1 cellular context compared by ENCODE assay signal in genomic region chr6:87636313-87636712, GRCh38.
TF ChIP-seq lines count a peak whose summit lies in the region.

No MANE protein-coding gene starts in this region.

TF ChIP-seq in WTC11, 78 proteins besides CTCF, POLR2A, EP300 and RAD21 (continued from another document):
- TF ChIP-seq ARID4B (CRISPR knock-in tag; IDR thresholded peaks at IDR 0.05; ENCODE audit: borderline replicate concordance) (no peak), ZBTB21 (CRISPR knock-in tag; IDR thresholded peaks at IDR 0.05; ENCODE audit: borderline replicate concordance) (no peak), FOXP4 (CRISPR knock-in tag; IDR thresholded peaks at IDR 0.05) (no peak), ZNF532 (CRISPR knock-in tag; IDR thresholded peaks at IDR 0.05; ENCODE audit: borderline replicate concordance) (no peak), TEAD4 (CRISPR knock-in tag; IDR thresholded peaks at IDR 0.05) (no peak)
